In the genomic region with DNA sequence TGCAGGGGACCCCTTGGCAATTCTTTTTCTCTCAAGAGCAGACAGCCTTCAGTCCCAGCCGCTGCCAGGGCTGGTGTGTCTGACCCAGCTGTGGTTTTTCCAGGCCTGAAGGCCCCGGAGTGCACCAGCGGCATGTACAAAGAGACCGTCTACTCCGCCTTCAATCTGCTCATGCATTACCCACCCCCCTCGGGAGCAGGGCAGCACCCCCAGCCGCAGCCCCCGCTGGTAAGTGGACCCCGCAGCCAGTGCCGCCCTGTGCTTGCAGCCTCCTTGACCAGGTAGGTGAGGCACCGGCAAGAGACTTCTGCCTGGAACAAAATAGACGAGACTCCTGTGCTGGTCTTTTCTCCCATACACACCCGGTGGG, we compare ENCODE assay signal across 9 cellular contexts. TPM values are rescaled to one million over a fixed set of nuclear protein-coding genes. Genes with fewer than 3 reads are reported as not detected.
DNase-seq lines count a peak whose midpoint lies in the region; ATAC-seq and TF ChIP-seq lines count a peak whose summit lies in the region.
"Had no signal": no experiment of that assay in that cellular context is flagged by ENCODE, and none has a peak within 500 bp of the region (broad histone marks: within the 10 kb centered on the region; RNA-seq: fewer than 3 reads in every experiment).

No MANE protein-coding gene starts in this region.

- no peak overlapping the region; the same call in 1 of the 2 replicates for H3K14ac ChIP-seq in H9 (ENCODE audit: insufficient read depth, low read length)

- no peak overlapping the region for H4K8ac ChIP-seq in H9 (replicated peaks; ENCODE audit: insufficient read length, low read depth, low read length)

- H3K9ac ChIP-seq in H9 (ENCODE audit: extremely low read depth, insufficient read length, low read length) (no peak overlapping the region), mucosa of rectum (ENCODE audit: low read depth in 1 of 2, low read length in 2 of 2) (peak overlapping the region; percentile 6 to 41)

- H3K4me3 Mint-ChIP-seq in H9: peak overlapping the region; percentile 73 to 82
- peak overlapping the region; percentile 72 for H3K4me3 Mint-ChIP-seq in activated naive CD8-positive, alpha-beta T cell treated with anti-CD3 and anti-CD28 coated beads, Interleukin-2, amount 50 U/mL, for 24 hours

- H3K9me3 ChIP-seq in H9 (ENCODE audit: control insufficient read depth, low read depth, low read length) (no peaks in the 10 kb centered on the region), mucosa of rectum (ENCODE audit: control insufficient read depth in 2 of 2, low read length in 2 of 2) (no peaks in the 10 kb centered on the region)

- no CpG with 5 or more reads among the region's 13 CpGs for WGBS in H9 (ENCODE audit: extremely low coverage, insufficient read length, low lambda C conversion rate)

- H3K27ac Mint-ChIP-seq in H9: no peak overlapping the region
- peak overlapping the region; percentile 39 for H3K27ac Mint-ChIP-seq in activated naive CD8-positive, alpha-beta T cell treated with anti-CD3 and anti-CD28 coated beads, Interleukin-2, amount 50 U/mL, for 24 hours

- no peak overlapping the region for H3K4ac ChIP-seq in H9 (ENCODE audit: low read depth, low read length)

- H3K9me3 Mint-ChIP-seq in H9: no peaks in the 10 kb centered on the region; a peak in 1 of 5 replicates
- H3K9me3 Mint-ChIP-seq in activated naive CD8-positive, alpha-beta T cell treated with anti-CD3 and anti-CD28 coated beads, Interleukin-2, amount 50 U/mL, for 24 hours: no peaks in the 10 kb centered on the region

- no peak overlapping the region for H2BK15ac ChIP-seq in H9 (ENCODE audit: low read depth, low read length)

- peak overlapping the region; percentile 29 for H3K4me2 ChIP-seq in H9 (ENCODE audit: insufficient read depth, insufficient read length, low read length)

- no peaks in the 10 kb centered on the region for H3K79me1 ChIP-seq in H9 (ENCODE audit: insufficient read depth, low read depth, low read length, poor library complexity, severe bottlenecking)

- ATAC-seq in activated naive CD8-positive, alpha-beta T cell treated with anti-CD3 and anti-CD28 coated beads, Interleukin-2, amount 50 U/mL, for 24 hours: no peak
- no peak for ATAC-seq in left cardiac atrium
- no peak for ATAC-seq in GM21381 (IDR thresholded peaks at IDR 0.05; ENCODE audit: unreplicated experiment)

- no peak overlapping the region for H2BK5ac ChIP-seq in H9 (ENCODE audit: insufficient read length, low read length)

- H3K4me1 ChIP-seq in H9 (ENCODE audit: insufficient read depth, low read length) (no peaks in the 10 kb centered on the region), mucosa of rectum (ENCODE audit: control insufficient read depth in 2 of 2, insufficient read depth in 2 of 2, low read length in 2 of 2) (peaks cover 10 to 11% of the 10 kb centered on the region in 2 donors)

- TF ChIP-seq CTCF in H9 (conservative IDR thresholded peaks at IDR 0.05): no peak

- H3K56ac ChIP-seq in H9 (ENCODE audit: insufficient read length, low read depth, low read length): no peak overlapping the region

- H3K27me3 ChIP-seq in H9 (ENCODE audit: insufficient read depth, low read length) (peaks cover 22% of the 10 kb centered on the region), mucosa of rectum (ENCODE audit: control insufficient read depth in 2 of 2, insufficient read depth in 2 of 2, low read length in 2 of 2) (peaks cover 10 to 14% of the 10 kb centered on the region in 2 donors)

- H3K18ac ChIP-seq in H9 (ENCODE audit: insufficient read length, low read depth, low read length): no peak overlapping the region

- no peaks in the 10 kb centered on the region for H3K36me3 ChIP-seq in mucosa of rectum (ENCODE audit: control insufficient read depth in 2 of 2, insufficient read depth in 2 of 2, low read length in 2 of 2)

- H3K27ac ChIP-seq in H9 (ENCODE audit: insufficient read length, low read depth, low read length) (no peak overlapping the region), mucosa of rectum (ENCODE audit: low read depth in 2 of 2, low read length in 2 of 2) (peak overlapping the region in 1 of 2 donors; percentile 9)

- H3K27me3 Mint-ChIP-seq in H9 (ENCODE audit: low read depth): peaks cover 38% of the 10 kb centered on the region
- peaks cover 5% of the 10 kb centered on the region for H3K27me3 Mint-ChIP-seq in activated naive CD8-positive, alpha-beta T cell treated with anti-CD3 and anti-CD28 coated beads, Interleukin-2, amount 50 U/mL, for 24 hours

- H3K23ac ChIP-seq in H9 (ENCODE audit: insufficient read length, low read depth, low read length): no peak overlapping the region

- H2BK12ac ChIP-seq in H9 (ENCODE audit: insufficient read length, low read depth, low read length): no peak overlapping the region

- H4K5ac ChIP-seq in H9 (ENCODE audit: insufficient read length, low read depth, low read length): no peak overlapping the region

- H3T11ph ChIP-seq in H9 (ENCODE audit: low read length): no peak overlapping the region

- peaks cover 10% of the 10 kb centered on the region in 2 experiments for H3K4me1 Mint-ChIP-seq in H9
- H3K4me1 Mint-ChIP-seq in activated naive CD8-positive, alpha-beta T cell treated with anti-CD3 and anti-CD28 coated beads, Interleukin-2, amount 50 U/mL, for 24 hours: peaks cover 86% of the 10 kb centered on the region

- no peak overlapping the region for H2BK120ac ChIP-seq in H9 (ENCODE audit: low read depth, low read length, poor library complexity, severe bottlenecking)

- peaks cover 0 to 20% (median 11%) of the 10 kb centered on the region in 3 experiments; a peak in 4 of 7 replicates for H3K36me3 Mint-ChIP-seq in H9 (ENCODE audit: insufficient read depth in 1 of 3, low read depth in 3 of 3)
- peaks cover 26% of the 10 kb centered on the region for H3K36me3 Mint-ChIP-seq in activated naive CD8-positive, alpha-beta T cell treated with anti-CD3 and anti-CD28 coated beads, Interleukin-2, amount 50 U/mL, for 24 hours (ENCODE audit: low read depth)

- no peak overlapping the region for H2AK5ac ChIP-seq in H9 (ENCODE audit: insufficient read length, low read length)

- H3K23me2 ChIP-seq in H9 (ENCODE audit: insufficient read length, low read depth, low read length, poor library complexity, severe bottlenecking): peaks cover 14% of the 10 kb centered on the region

- peaks cover 3% of the 10 kb centered on the region for H4K20me1 ChIP-seq in H9 (ENCODE audit: control insufficient read depth, insufficient read depth, insufficient read length)

- peak overlapping the region; percentile 52 to 53 for H3K4me3 ChIP-seq in mucosa of rectum (ENCODE audit: low read length in 2 of 2)

- H2BK20ac ChIP-seq in H9 (ENCODE audit: low read depth, low read length, poor library complexity, severe bottlenecking): no peak overlapping the region

- DNase-seq in 8988T (peak; percentile 58), H9 (no peak), T-helper 9 cell (no peak), NCI-H526 (lab: John Stamatoyannopoulos, UW) (no peak), left cardiac atrium (no peak)
- no peak for DNase-seq in activated naive CD8-positive, alpha-beta T cell treated with anti-CD3 and anti-CD28 coated beads, Interleukin-2, amount 50 U/mL, for 24 hours
- DNase-seq: NCI-H2107 had no signal

- H4K91ac ChIP-seq in H9 (ENCODE audit: insufficient read length, low read depth, low read length): no peak overlapping the region

- H2AFZ ChIP-seq in H9 (ENCODE audit: low read length): no peak overlapping the region

- no peaks in the 10 kb centered on the region for H3K79me2 ChIP-seq in H9 (ENCODE audit: insufficient read depth, low read length)

- intact Hi-C loops in left cardiac atrium (cut with DNase I): no loop called here

RNA-seq across cellular contexts. Expression of a gene that starts 1.3 kb away (rescaled TPM):
- total RNA-seq in H9 (2021): 17.2 and 18.2 TPM in 2 replicates
- total RNA-seq in left cardiac atrium: 1 to 10 TPM; 2.4 to 3.3 TPM
